ENCODE assay signal across 9 cellular contexts in the genomic region with DNA sequence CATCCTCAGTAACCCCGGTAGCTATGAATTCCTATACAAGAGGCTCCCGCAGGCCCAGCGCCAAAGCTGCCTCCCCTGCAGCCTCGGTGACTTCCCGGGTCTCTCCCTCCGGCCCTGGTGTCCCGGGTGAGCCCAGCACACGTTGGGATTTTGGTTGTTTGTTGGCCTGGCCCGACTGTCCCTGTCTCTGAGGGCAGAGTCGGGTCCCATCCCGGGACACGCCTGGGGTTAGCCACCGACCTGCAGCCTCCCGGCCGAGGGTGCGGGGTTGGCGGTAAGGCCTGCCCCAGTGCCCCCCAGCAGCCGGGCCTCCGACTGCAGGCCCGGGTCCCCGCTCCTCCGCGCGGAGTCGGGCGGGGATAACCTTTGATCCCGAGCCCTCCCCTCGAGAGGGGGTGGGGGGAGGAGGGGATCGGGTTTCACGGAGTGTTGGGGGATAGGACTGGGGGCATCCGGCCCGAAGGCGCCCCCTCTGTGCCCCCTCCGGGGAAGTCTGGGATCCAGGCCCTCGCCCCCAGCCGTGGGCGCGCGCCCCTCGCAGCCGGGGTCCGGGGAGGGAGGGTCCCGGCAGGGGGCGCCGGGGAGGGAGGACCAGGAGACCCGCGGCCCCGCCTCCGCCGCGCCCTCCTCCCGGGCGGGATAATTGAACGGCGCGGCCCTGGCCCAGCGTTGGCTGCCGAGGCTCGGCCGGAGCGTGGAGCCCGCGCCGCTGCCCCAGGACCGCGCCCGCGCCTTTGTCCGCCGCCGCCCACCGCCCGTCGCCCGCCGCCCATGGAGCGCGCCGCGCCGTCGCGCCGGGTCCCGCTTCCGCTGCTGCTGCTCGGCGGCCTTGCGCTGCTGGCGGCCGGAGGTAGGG. TPM values are rescaled to one million over a fixed set of nuclear protein-coding genes. Genes with fewer than 3 reads are reported as not detected.
DNase-seq lines count a peak whose midpoint lies in the region; ATAC-seq and TF ChIP-seq lines count a peak whose summit lies in the region.
"Had no signal": no experiment of that assay in that cellular context is flagged by ENCODE, and none has a peak within 500 bp of the region (broad histone marks: within the 10 kb centered on the region; RNA-seq: fewer than 3 reads in every experiment).

TSS of gene FBLN1 (plus strand) at position 669 of the 856 bp plus-strand sequence. CDS start at position 772, 103 bp downstream.

- in situ Hi-C loops in Caki2 (cut with HindIII; ENCODE audit: low pct_unique_long_range_greater_than_20kb, low sequenced_read_pairs) = no loop called here

- peaks cover 0 to 28% of the 10 kb centered on the region in 2 donors for H3K27me3 ChIP-seq in muscle layer of colon (ENCODE audit: control insufficient read depth in 1 of 2, insufficient read depth in 2 of 2, low read length in 2 of 2)

- DNase-seq in Caki2 (ENCODE audit: low read depth) (peak; percentile 68), NCI-H460 (ENCODE audit: extremely low read depth, low read depth) (peak; percentile 1), epithelial cell of esophagus (ENCODE audit: low read depth) (no peak)

- ATAC-seq in GM19463 (IDR thresholded peaks at IDR 0.05; ENCODE audit: unreplicated experiment) (no peak), GM18868 (IDR thresholded peaks at IDR 0.05; ENCODE audit: unreplicated experiment) (no peak), GM21526 (IDR thresholded peaks at IDR 0.05; ENCODE audit: low FRiP score, unreplicated experiment) (no peak), GM21515 (IDR thresholded peaks at IDR 0.05; ENCODE audit: unreplicated experiment) (no peak)

- H3K27ac ChIP-seq in muscle layer of colon (ENCODE audit: low read depth, low read length) = peak within 1 kb of the TSS; percentile 30
- H3K27ac ChIP-seq: neutrophil had no signal

- no peaks in the 10 kb centered on the region for H3K36me3 ChIP-seq in muscle layer of colon (ENCODE audit: insufficient read depth, low read length)
- H3K36me3 ChIP-seq: neutrophil had no signal

- H3K4me1 ChIP-seq in muscle layer of colon (ENCODE audit: insufficient read depth, low read length) = peaks cover 30% of the 10 kb centered on the region

- H3K4me3 ChIP-seq in epithelial cell of esophagus (ENCODE audit: low read length) (peak within 1 kb of the TSS; percentile 64), muscle layer of colon (ENCODE audit: low read depth in 1 of 2, low read length in 2 of 2) (peak within 1 kb of the TSS; percentile 22 to 58)

- H3K9ac ChIP-seq in muscle layer of colon (ENCODE audit: low read length) = peak within 1 kb of the TSS; percentile 33

- no peaks in the 10 kb centered on the region for H3K9me3 ChIP-seq in muscle layer of colon (ENCODE audit: low read length)
- H3K9me3 ChIP-seq: neutrophil had no signal

- TF ChIP-seq CTCF in epithelial cell of esophagus (IDR thresholded peaks at IDR 0.05; ENCODE audit: insufficient read depth, low read depth, low read length, missing control alignments) = no peak

RNA-seq across cellular contexts. Expression of gene FBLN1, which starts in this region (rescaled TPM):
- total RNA-seq in Caki2 (2014; rRNA removed; shearing (Covaris generic); ENCODE audit: low replicate concordance) = 67.6 and 85.4 TPM in 2 replicates
- total RNA-seq in NCI-H460 (2014; rRNA removed; shearing (Covaris generic)) = 2.5 and 3.9 TPM in 2 replicates
- 4.5 and 5.2 TPM in 2 replicates for polyA plus RNA-seq in NCI-H460 (2014; cell fraction: nucleus; rRNA removed)

Comparison
In these comparisons a context has a peak if more than half of its experiments do, and no peak if none do; other contexts are left out.
1. RNA of gene FBLN1 (total RNA-seq): 67.6 to 85.4 TPM in Caki2; 2.5 to 3.9 TPM in NCI-H460; every median in the first group is over 10 times any median in the second.